In the genomic region with DNA sequence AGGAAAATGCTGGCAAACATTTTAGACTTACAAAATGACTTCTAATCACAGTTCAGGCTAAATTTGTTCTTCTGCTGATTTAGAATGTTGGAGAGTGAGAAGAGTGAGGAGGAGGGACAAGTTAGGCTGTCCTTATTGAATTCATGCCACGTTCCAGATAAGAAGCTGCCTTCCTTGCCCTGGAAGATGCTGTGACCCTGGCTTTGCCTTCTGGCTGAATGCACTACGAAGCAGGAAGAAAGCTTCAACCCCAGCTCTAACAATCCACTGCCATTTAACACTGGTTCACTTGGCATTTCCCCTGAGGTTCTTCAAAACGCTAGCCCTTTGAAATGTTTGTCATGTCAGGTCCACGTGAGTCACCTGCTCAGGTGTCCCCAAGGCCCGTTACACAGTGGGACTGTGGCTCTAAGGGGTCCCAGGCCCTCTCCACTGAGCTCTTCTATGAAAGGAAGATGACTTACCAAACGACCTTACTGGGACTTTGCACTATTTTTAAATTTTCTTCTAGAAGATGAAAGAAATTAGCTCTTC, we compare ENCODE assay signal across 14 cellular contexts. TPM values are rescaled to one million over a fixed set of nuclear protein-coding genes. Genes with fewer than 3 reads are reported as not detected.
A peak's percentile ranks its signal among the peaks of the same experiment; 100 is the strongest.
DNase-seq lines count a peak whose midpoint lies in the region; ATAC-seq, FAIRE-seq and TF ChIP-seq lines count a peak whose summit lies in the region.
"Had no signal": no experiment of that assay in that cellular context is flagged by ENCODE, and none has a peak within 500 bp of the region (broad histone marks: within the 10 kb centered on the region; RNA-seq: fewer than 3 reads in every experiment).

No MANE protein-coding gene starts in this region.

- no peak for ATAC-seq in natural killer cell treated with Interleukin-12 subunit alpha and Interleukin-12 subunit beta and Interleukin-15 and Interleukin-18, amount 100 ng/mL, for 72 hours
- ATAC-seq in natural killer cell, result no peak
- no peak for ATAC-seq in activated CD8-positive, alpha-beta T cell treated with anti-CD3 and anti-CD28 coated beads, Interleukin-2, amount 10 ng/mL, durations not matched to agents 7 days and 5 days
- no peak for ATAC-seq in GM18909 (IDR thresholded peaks at IDR 0.05; ENCODE audit: poor library complexity, unreplicated experiment)

- no peak overlapping the region for H3K4me3 ChIP-seq in testis
- H3K4me3 ChIP-seq: SJCRH30 had no signal

- no peaks in the 10 kb centered on the region for H3K27me3 Mint-ChIP-seq in natural killer cell treated with Interleukin-12 subunit alpha and Interleukin-12 subunit beta and Interleukin-15 and Interleukin-18, amount 100 ng/mL, for 72 hours
- H3K27me3 Mint-ChIP-seq in natural killer cell (ENCODE audit: low read depth in 2 of 2), result no peaks in the 10 kb centered on the region
- H3K27me3 Mint-ChIP-seq in activated CD8-positive, alpha-beta T cell treated with anti-CD3 and anti-CD28 coated beads, Interleukin-2, amount 10 ng/mL, durations not matched to agents 7 days and 5 days (ENCODE audit: low read depth), result no peaks in the 10 kb centered on the region

- DNase-seq in natural killer cell treated with Interleukin-12 subunit alpha and Interleukin-12 subunit beta and Interleukin-15 and Interleukin-18, amount 100 ng/mL, for 72 hours (ENCODE audit: low spot score), result no peak
- DNase-seq in natural killer cell, result no peak
- DNase-seq in activated CD8-positive, alpha-beta T cell treated with anti-CD3 and anti-CD28 coated beads, Interleukin-2, amount 10 ng/mL, durations not matched to agents 7 days and 5 days, result no peak
- DNase-seq in caudate nucleus (lab: John Stamatoyannopoulos, UW), result no peak
- peak; percentile 54 for DNase-seq in testis
- no peak for DNase-seq in urothelium cell line (ENCODE audit: low spot score)
- no peak for DNase-seq in GOT3 (lab: John Stamatoyannopoulos, UW)
- DNase-seq: Caco-2, HFFc6, NCI-H1417 treated with DMSO at 0.1 percent for 48 hours, NCI-H69, SJCRH30 had no signal

- H3K4me3 Mint-ChIP-seq in natural killer cell treated with Interleukin-12 subunit alpha and Interleukin-12 subunit beta and Interleukin-15 and Interleukin-18, amount 100 ng/mL, for 72 hours, result no peak overlapping the region
- H3K4me3 Mint-ChIP-seq in natural killer cell, result no peak overlapping the region
- H3K4me3 Mint-ChIP-seq in activated CD8-positive, alpha-beta T cell treated with anti-CD3 and anti-CD28 coated beads, Interleukin-2, amount 10 ng/mL, durations not matched to agents 7 days and 5 days, result no peak overlapping the region
- H3K4me3 Mint-ChIP-seq: HFFc6 had no signal

- FAIRE-seq in urothelium cell line (lab: Jason Lieb, UNC), result no peak
- FAIRE-seq: keratinocyte had no signal

- H3K27ac ChIP-seq in caudate nucleus (ENCODE audit: low read depth, low read length), result peak overlapping the region; percentile 5
- peak overlapping the region in 1 of 2 donors; percentile 4 for H3K27ac ChIP-seq in testis
- H3K27ac ChIP-seq: SJCRH30 had no signal

- H3K9me3 Mint-ChIP-seq in natural killer cell treated with Interleukin-12 subunit alpha and Interleukin-12 subunit beta and Interleukin-15 and Interleukin-18, amount 100 ng/mL, for 72 hours, result no peaks in the 10 kb centered on the region
- H3K9me3 Mint-ChIP-seq in natural killer cell, result no peaks in the 10 kb centered on the region
- H3K9me3 Mint-ChIP-seq in activated CD8-positive, alpha-beta T cell treated with anti-CD3 and anti-CD28 coated beads, Interleukin-2, amount 10 ng/mL, durations not matched to agents 7 days and 5 days (ENCODE audit: insufficient read depth), result no peaks in the 10 kb centered on the region
- H3K9me3 Mint-ChIP-seq: HFFc6 had no signal

- H3K9me3 ChIP-seq in testis, result no peaks in the 10 kb centered on the region
- H3K9me3 ChIP-seq: Caco-2, SJCRH30 had no signal

- no peak for TF ChIP-seq CTCF in natural killer cell (IDR thresholded peaks at IDR 0.05)
- no peak for TF ChIP-seq CTCF in testis (IDR thresholded peaks at IDR 0.05)

- peak overlapping the region; percentile 80 to 89 for H3K27ac Mint-ChIP-seq in natural killer cell treated with Interleukin-12 subunit alpha and Interleukin-12 subunit beta and Interleukin-15 and Interleukin-18, amount 100 ng/mL, for 72 hours
- no peak overlapping the region for H3K27ac Mint-ChIP-seq in natural killer cell
- peak overlapping the region; percentile 63 for H3K27ac Mint-ChIP-seq in activated CD8-positive, alpha-beta T cell treated with anti-CD3 and anti-CD28 coated beads, Interleukin-2, amount 10 ng/mL, durations not matched to agents 7 days and 5 days
- H3K27ac Mint-ChIP-seq: HFFc6 had no signal

- 31 to 56% methylated on average over 6 of the region's 6 CpGs for WGBS in testis, 2 donors

- peaks cover 38 to 49% of the 10 kb centered on the region in 2 donors for H3K4me1 Mint-ChIP-seq in natural killer cell treated with Interleukin-12 subunit alpha and Interleukin-12 subunit beta and Interleukin-15 and Interleukin-18, amount 100 ng/mL, for 72 hours (ENCODE audit: low read depth in 2 of 2)
- H3K4me1 Mint-ChIP-seq in natural killer cell, result peaks cover 28 to 35% of the 10 kb centered on the region in 2 donors
- H3K4me1 Mint-ChIP-seq in activated CD8-positive, alpha-beta T cell treated with anti-CD3 and anti-CD28 coated beads, Interleukin-2, amount 10 ng/mL, durations not matched to agents 7 days and 5 days (ENCODE audit: low read depth), result peaks cover 82% of the 10 kb centered on the region

- no peaks in the 10 kb centered on the region for H3K36me3 ChIP-seq in testis (ENCODE audit: low read depth, missing control alignments)
- H3K36me3 ChIP-seq: SJCRH30 had no signal

- peaks cover 27% of the 10 kb centered on the region for H3K4me1 ChIP-seq in testis
- H3K4me1 ChIP-seq: Caco-2 had no signal

- CTCF ChIA-PET in activated CD8-positive, alpha-beta T cell treated with anti-CD3 and anti-CD28 coated beads, Interleukin-2, amount 10 ng/mL, durations not matched to agents 7 days and 5 days (lab: Charles Lee), result interaction anchor here (0.7 to 7.1 kb wide), 22 partner anchors 8 to 160 kb away, joined by 3 to 62 read pairs (median 8); a partner anchor contains a TSS

- TF ChIP-seq POLR2A in testis (IDR thresholded peaks at IDR 0.05), result no peak

- H3K36me3 Mint-ChIP-seq in natural killer cell treated with Interleukin-12 subunit alpha and Interleukin-12 subunit beta and Interleukin-15 and Interleukin-18, amount 100 ng/mL, for 72 hours, result no peaks in the 10 kb centered on the region
- H3K36me3 Mint-ChIP-seq in natural killer cell, result no peaks in the 10 kb centered on the region
- H3K36me3 Mint-ChIP-seq in activated CD8-positive, alpha-beta T cell treated with anti-CD3 and anti-CD28 coated beads, Interleukin-2, amount 10 ng/mL, durations not matched to agents 7 days and 5 days (ENCODE audit: low read depth), result peaks cover 16% of the 10 kb centered on the region

- H3K27me3 ChIP-seq in testis, result no peaks in the 10 kb centered on the region
- H3K27me3 ChIP-seq: SJCRH30 had no signal

- intact Hi-C loops in natural killer cell (cut with micrococcal nuclease) (no loop called here), testis (cut with DNase I; ENCODE audit: low total_unique reads) (loop anchor here (10.0 kb wide), 1 partner anchor 118 kb away; no protein-coding TSS in a partner anchor)

- POLR2A ChIA-PET in activated CD8-positive, alpha-beta T cell treated with anti-CD3 and anti-CD28 coated beads, Interleukin-2, amount 10 ng/mL, durations not matched to agents 7 days and 5 days (lab: Charles Lee), result interaction anchor here (1.7 to 10.5 kb wide), 3 partner anchors 8 to 79 kb away, joined by 4 to 201 read pairs (median 15); a partner anchor contains a TSS

RNA-seq across cellular contexts. Expression of a gene that starts 30.0 kb away (rescaled TPM):
- total RNA-seq in natural killer cell treated with Interleukin-12 subunit alpha and Interleukin-12 subunit beta and Interleukin-15 and Interleukin-18, amount 100 ng/mL, for 72 hours, result 10 to 100 TPM; 15.8 to 25.4 TPM
- total RNA-seq in natural killer cell, result 10 to 100 TPM in 2 of 3 donors, 1 to 10 TPM in 1; 7.6 to 19.1 (median 15.1) TPM
- 10 to 100 TPM; 32.9 to 35.0 TPM for total RNA-seq in activated CD8-positive, alpha-beta T cell treated with anti-CD3 and anti-CD28 coated beads, Interleukin-2, amount 10 ng/mL, durations not matched to agents 7 days and 5 days
- 10 to 100 TPM; 16.2 to 19.8 TPM for total RNA-seq in testis
- 8.2 TPM for polyA plus RNA-seq in testis (ENCODE audit: insufficient read depth, low read depth, low replicate concordance)

Comparison
In these comparisons a context has a peak if more than half of its experiments do, and no peak if none do; other contexts are left out.
1. H3K27ac Mint-ChIP-seq: peak in natural killer cell treated with Interleukin-12 subunit alpha and Interleukin-12 subunit beta and Interleukin-15 and Interleukin-18, amount 100 ng/mL, for 72 hours (2 of 2) and activated CD8-positive, alpha-beta T cell treated with anti-CD3 and anti-CD28 coated beads, Interleukin-2, amount 10 ng/mL, durations not matched to agents 7 days and 5 days (single experiment); none in natural killer cell (0 of 2).